In genomic region chr3:12440927-12441326, GRCh38 we compare ENCODE assay signal across 13 cellular contexts. TPM values are rescaled to one million over a fixed set of nuclear protein-coding genes. Genes with fewer than 3 reads are reported as not detected.
DNase-seq lines count a peak whose midpoint lies in the region; ATAC-seq and TF ChIP-seq lines count a peak whose summit lies in the region.
"Had no signal": no experiment of that assay in that cellular context is flagged by ENCODE, and none has a peak within 500 bp of the region (broad histone marks: within the 10 kb centered on the region; RNA-seq: fewer than 3 reads in every experiment).

No MANE protein-coding gene starts in this region.

- H2BK15ac ChIP-seq in H9 (ENCODE audit: low read depth, low read length) = no peak overlapping the region

- CTCF ChIA-PET in activated CD8-positive, alpha-beta T cell treated with anti-CD3 and anti-CD28 coated beads for 36 hours (lab: Charles Lee) = interaction anchor here (1.0 kb wide), 1 partner anchor 46 kb away, joined by 3 read pairs; no protein-coding TSS in a partner anchor

- H2AK5ac ChIP-seq in H9 (ENCODE audit: insufficient read length, low read length) = no peak overlapping the region

- intact Hi-C loops in testis (cut with DNase I; ENCODE audit: low total_unique reads) = no loop called here
- intact Hi-C loops in activated CD8-positive, alpha-beta T cell treated with anti-CD3 and anti-CD28 coated beads for 36 hours (cut with micrococcal nuclease) = no loop called here

- no peak overlapping the region for H3K9ac ChIP-seq in H9 (ENCODE audit: extremely low read depth, insufficient read length, low read length)

- no peak overlapping the region for H4K5ac ChIP-seq in H9 (ENCODE audit: insufficient read length, low read depth, low read length)

- H3K9me3 ChIP-seq in H9 (ENCODE audit: control insufficient read depth, low read depth, low read length) (no peaks in the 10 kb centered on the region), testis (no peaks in the 10 kb centered on the region)
- H3K9me3 ChIP-seq: mucosa of descending colon had no signal

- H3K9me3 Mint-ChIP-seq in H9 (no peaks in the 10 kb centered on the region), chondrocyte (ENCODE audit: low read depth) (no peaks in the 10 kb centered on the region)
- no peaks in the 10 kb centered on the region for H3K9me3 Mint-ChIP-seq in activated T-cell treated with anti-CD3 and anti-CD28 coated beads, Interleukin-2, amount 50 U/mL, for 24 hours
- H3K9me3 Mint-ChIP-seq in activated CD8-positive, alpha-beta T cell treated with anti-CD3 and anti-CD28 coated beads for 36 hours = no peaks in the 10 kb centered on the region
- H3K9me3 Mint-ChIP-seq: activated naive CD4-positive, alpha-beta T cell treated with anti-CD3 and anti-CD28 coated beads, Interleukin-2, amount 10 ng/mL, durations not matched to agents 7 days and 5 days had no signal

- H3K4me3 ChIP-seq in testis = no peak overlapping the region
- H3K4me3 ChIP-seq: mucosa of descending colon had no signal

- no peak overlapping the region for H3K4me3 Mint-ChIP-seq in H9
- no peak overlapping the region for H3K4me3 Mint-ChIP-seq in chondrocyte (ENCODE audit: unreplicated experiment)
- H3K4me3 Mint-ChIP-seq in activated T-cell treated with anti-CD3 and anti-CD28 coated beads, Interleukin-2, amount 50 U/mL, for 24 hours = no peak overlapping the region
- H3K4me3 Mint-ChIP-seq in activated CD8-positive, alpha-beta T cell treated with anti-CD3 and anti-CD28 coated beads for 36 hours = no peak overlapping the region
- H3K4me3 Mint-ChIP-seq: activated CD8-positive, alpha-beta T cell treated with anti-CD3 and anti-CD28 coated beads, Interleukin-2, amount 10 ng/mL, durations not matched to agents 7 days and 5 days; activated naive CD4-positive, alpha-beta T cell treated with anti-CD3 and anti-CD28 coated beads, Interleukin-2, amount 10 ng/mL, durations not matched to agents 7 days and 5 days had no signal

- no peaks in the 10 kb centered on the region for H3K23me2 ChIP-seq in H9 (ENCODE audit: insufficient read length, low read depth, low read length, poor library complexity, severe bottlenecking)

- H4K20me1 ChIP-seq in H9 (ENCODE audit: control insufficient read depth, insufficient read depth, insufficient read length) = no peaks in the 10 kb centered on the region

- no peak overlapping the region for H3K4ac ChIP-seq in H9 (ENCODE audit: low read depth, low read length)

- no peak overlapping the region for H3K14ac ChIP-seq in H9 (ENCODE audit: insufficient read depth, low read length)

- H2BK20ac ChIP-seq in H9 (ENCODE audit: low read depth, low read length, poor library complexity, severe bottlenecking) = no peak overlapping the region

- H3K79me1 ChIP-seq in H9 (ENCODE audit: insufficient read depth, low read depth, low read length, poor library complexity, severe bottlenecking) = no peaks in the 10 kb centered on the region

- H3K36me3 ChIP-seq in testis (ENCODE audit: low read depth, missing control alignments) = no peaks in the 10 kb centered on the region

- no peak overlapping the region for H3T11ph ChIP-seq in H9 (ENCODE audit: low read length)

- H3K4me2 ChIP-seq in H9 (ENCODE audit: insufficient read depth, insufficient read length, low read length) = no peak overlapping the region

- H3K27me3 ChIP-seq in H9 (ENCODE audit: insufficient read depth, low read length) = no peaks in the 10 kb centered on the region
- H3K27me3 ChIP-seq in testis = no peaks in the 10 kb centered on the region

- H4K8ac ChIP-seq in H9 (replicated peaks; ENCODE audit: insufficient read length, low read depth, low read length) = no peak overlapping the region

- no peak overlapping the region for H3K56ac ChIP-seq in H9 (ENCODE audit: insufficient read length, low read depth, low read length)

- H3K36me3 Mint-ChIP-seq in H9 (ENCODE audit: insufficient read depth in 1 of 3, low read depth in 3 of 3) (no peaks in the 10 kb centered on the region), chondrocyte (ENCODE audit: low read depth) (no peaks in the 10 kb centered on the region)
- H3K36me3 Mint-ChIP-seq in activated T-cell treated with anti-CD3 and anti-CD28 coated beads, Interleukin-2, amount 50 U/mL, for 24 hours (ENCODE audit: low read depth) = no peaks in the 10 kb centered on the region
- no peaks in the 10 kb centered on the region for H3K36me3 Mint-ChIP-seq in activated CD8-positive, alpha-beta T cell treated with anti-CD3 and anti-CD28 coated beads for 36 hours (ENCODE audit: low read depth)
- H3K36me3 Mint-ChIP-seq: activated naive CD4-positive, alpha-beta T cell treated with anti-CD3 and anti-CD28 coated beads, Interleukin-2, amount 10 ng/mL, durations not matched to agents 7 days and 5 days had no signal

- no peak overlapping the region for H2BK120ac ChIP-seq in H9 (ENCODE audit: low read depth, low read length, poor library complexity, severe bottlenecking)

- no peak overlapping the region for H3K27ac Mint-ChIP-seq in H9
- H3K27ac Mint-ChIP-seq in chondrocyte (ENCODE audit: unreplicated experiment) = peak overlapping the region; percentile 88
- H3K27ac Mint-ChIP-seq in activated T-cell treated with anti-CD3 and anti-CD28 coated beads, Interleukin-2, amount 50 U/mL, for 24 hours = no peak overlapping the region
- no peak overlapping the region for H3K27ac Mint-ChIP-seq in activated CD8-positive, alpha-beta T cell treated with anti-CD3 and anti-CD28 coated beads for 36 hours
- H3K27ac Mint-ChIP-seq: activated CD8-positive, alpha-beta T cell treated with anti-CD3 and anti-CD28 coated beads, Interleukin-2, amount 10 ng/mL, durations not matched to agents 7 days and 5 days; activated naive CD4-positive, alpha-beta T cell treated with anti-CD3 and anti-CD28 coated beads, Interleukin-2, amount 10 ng/mL, durations not matched to agents 7 days and 5 days had no signal

- no peak overlapping the region for H2AFZ ChIP-seq in H9 (ENCODE audit: low read length)

- no peak overlapping the region for H3K23ac ChIP-seq in H9 (ENCODE audit: insufficient read length, low read depth, low read length)

- no peak overlapping the region for H2BK12ac ChIP-seq in H9 (ENCODE audit: insufficient read length, low read depth, low read length)

- peaks cover 18% of the 10 kb centered on the region for H3K27me3 Mint-ChIP-seq in H9 (ENCODE audit: low read depth)
- no peaks in the 10 kb centered on the region for H3K27me3 Mint-ChIP-seq in chondrocyte (ENCODE audit: low read depth)
- H3K27me3 Mint-ChIP-seq in activated T-cell treated with anti-CD3 and anti-CD28 coated beads, Interleukin-2, amount 50 U/mL, for 24 hours = peaks cover 16% of the 10 kb centered on the region
- H3K27me3 Mint-ChIP-seq in activated CD8-positive, alpha-beta T cell treated with anti-CD3 and anti-CD28 coated beads for 36 hours = peaks cover 2% of the 10 kb centered on the region

- H3K4me1 ChIP-seq in H9 (ENCODE audit: insufficient read depth, low read length) (no peaks in the 10 kb centered on the region), testis (peaks cover 9% of the 10 kb centered on the region)

- TF ChIP-seq POLR2A in testis (IDR thresholded peaks at IDR 0.05) = no peak

- no peaks in the 10 kb centered on the region for H3K79me2 ChIP-seq in H9 (ENCODE audit: insufficient read depth, low read length)

- peaks cover 21 to 26% of the 10 kb centered on the region in 2 experiments for H3K4me1 Mint-ChIP-seq in H9
- H3K4me1 Mint-ChIP-seq in chondrocyte (ENCODE audit: low read depth) = peaks cover 88% of the 10 kb centered on the region
- H3K4me1 Mint-ChIP-seq in activated T-cell treated with anti-CD3 and anti-CD28 coated beads, Interleukin-2, amount 50 U/mL, for 24 hours (ENCODE audit: low read depth) = no peaks in the 10 kb centered on the region
- no peaks in the 10 kb centered on the region for H3K4me1 Mint-ChIP-seq in activated CD8-positive, alpha-beta T cell treated with anti-CD3 and anti-CD28 coated beads for 36 hours (ENCODE audit: low read depth)
- H3K4me1 Mint-ChIP-seq: activated naive CD4-positive, alpha-beta T cell treated with anti-CD3 and anti-CD28 coated beads, Interleukin-2, amount 10 ng/mL, durations not matched to agents 7 days and 5 days had no signal

- DNase-seq in H9 (peak; percentile 43), chondrocyte (ENCODE audit: low spot score) (no peak), left kidney (ENCODE audit: low read depth, low spot score) (peak; percentile 56), testis (peak; percentile 52)
- no peak for DNase-seq in activated T-cell treated with anti-CD3 and anti-CD28 coated beads, Interleukin-2, amount 50 U/mL, for 24 hours
- DNase-seq in stimulated activated naive CD4-positive, alpha-beta T cell treated with Interleukin-2 at 50 U/mL for 16 hours (lab: John Stamatoyannopoulos, UW) = no peak
- no peak for DNase-seq in activated CD8-positive, alpha-beta T cell treated with anti-CD3 and anti-CD28 coated beads for 36 hours
- DNase-seq: activated CD8-positive, alpha-beta T cell treated with anti-CD3 and anti-CD28 coated beads, Interleukin-2, amount 10 ng/mL, durations not matched to agents 7 days and 5 days; activated naive CD4-positive, alpha-beta T cell treated with anti-CD3 and anti-CD28 coated beads, Interleukin-2, amount 10 ng/mL, durations not matched to agents 7 days and 5 days; NCI-H1417; T-helper 2 cell had no signal

- no peak for TF ChIP-seq CTCF in H9 (conservative IDR thresholded peaks at IDR 0.05)
- TF ChIP-seq CTCF in chondrocyte (IDR thresholded peaks at IDR 0.05) = no peak
- TF ChIP-seq CTCF in testis (IDR thresholded peaks at IDR 0.05) = no peak
- TF ChIP-seq CTCF in activated CD8-positive, alpha-beta T cell treated with anti-CD3 and anti-CD28 coated beads for 36 hours (IDR thresholded peaks at IDR 0.05) = no peak

- no peak overlapping the region for H3K18ac ChIP-seq in H9 (ENCODE audit: insufficient read length, low read depth, low read length)

- no peak overlapping the region for H2BK5ac ChIP-seq in H9 (ENCODE audit: insufficient read length, low read length)

- H4K91ac ChIP-seq in H9 (ENCODE audit: insufficient read length, low read depth, low read length) = no peak overlapping the region

- ATAC-seq in GM18858 (IDR thresholded peaks at IDR 0.05; ENCODE audit: unreplicated experiment) = no peak
- no peak for ATAC-seq in activated CD8-positive, alpha-beta T cell treated with anti-CD3 and anti-CD28 coated beads for 36 hours
- ATAC-seq: activated CD8-positive, alpha-beta T cell treated with anti-CD3 and anti-CD28 coated beads, Interleukin-2, amount 10 ng/mL, durations not matched to agents 7 days and 5 days; mucosa of descending colon had no signal

- H3K27ac ChIP-seq in H9 (ENCODE audit: insufficient read length, low read depth, low read length) (no peak overlapping the region), testis (no peak overlapping the region)

- no CpG with 5 or more reads among the region's 13 CpGs for WGBS in H9 (ENCODE audit: extremely low coverage, insufficient read length, low lambda C conversion rate)
- 32% methylated on average over 13 of the region's 13 CpGs; no CpG with 5 or more reads in 1 of the 2 donors for WGBS in testis, 2 donors

- POLR2A ChIA-PET in activated CD8-positive, alpha-beta T cell treated with anti-CD3 and anti-CD28 coated beads for 36 hours (lab: Charles Lee) = no interaction called here

RNA-seq across cellular contexts. Expression of gene TSEN2, which starts 43.4 kb away (rescaled TPM):
- 19.4 and 22.0 TPM in 2 replicates for total RNA-seq in H9 (2021)
- total RNA-seq in chondrocyte = 8.6 to 14.5 TPM (median 8.7 TPM) in 3 replicates
- total RNA-seq in testis = 10 to 100 TPM; 25.3 to 26.8 TPM
- polyA plus RNA-seq in testis (ENCODE audit: insufficient read depth, low read depth, low replicate concordance) = 17.0 TPM
- total RNA-seq in activated CD8-positive, alpha-beta T cell treated with anti-CD3 and anti-CD28 coated beads for 36 hours = 10 to 100 TPM; 19.4 to 21.4 TPM

Comparison
In these comparisons a context has a peak if more than half of its experiments do, and no peak if none do; other contexts are left out.
1. DNase-seq: peak in H9 (single experiment), left kidney (single experiment) and testis (single experiment); none in chondrocyte (single experiment), activated T-cell treated with anti-CD3 and anti-CD28 coated beads, Interleukin-2, amount 50 U/mL, for 24 hours (single experiment), stimulated activated naive CD4-positive, alpha-beta T cell treated with Interleukin-2 at 50 U/mL for 16 hours (single experiment) and activated CD8-positive, alpha-beta T cell treated with anti-CD3 and anti-CD28 coated beads for 36 hours (single experiment).